ENCODE assay signal across 8 cellular contexts in genomic region chr5:88674262-88675158, GRCh38.
A peak's percentile ranks its signal among the peaks of the same experiment; 100 is the strongest.
DNase-seq lines count a peak whose midpoint lies in the region; ATAC-seq, FAIRE-seq and TF ChIP-seq lines count a peak whose summit lies in the region.

No MANE protein-coding gene starts in this region.

- no peak for FAIRE-seq in A549 (lab: Jason Lieb, UNC)

- H3K9me3 ChIP-seq in A549: no peaks in the 10 kb centered on the region

- peak; percentile 10 to 35; a peak in 3 of 6 replicates for ATAC-seq in A549
- ATAC-seq in HG02759 (IDR thresholded peaks at IDR 0.05; ENCODE audit: unreplicated experiment): peak; percentile 77
- peak; percentile 56 to 67 for ATAC-seq in activated T-cell treated with anti-CD3 and anti-CD28 coated beads, Interleukin-2, amount 50 U/mL, for 4 hours
- peak; percentile 54 for ATAC-seq in left ventricle myocardium superior
- ATAC-seq in sciatic nerve: peak; percentile 68

- DNase-seq in A549 (ENCODE audit: low read depth in 1 of 2, low spot score in 1 of 2) (no peak), NCI-H1930 (lab: John Stamatoyannopoulos, UW) (peak; percentile 42 to 60), left ventricle myocardium superior (no peak), sciatic nerve (ENCODE audit: low spot score) (peak; percentile 76), NCI-H1105 (lab: John Stamatoyannopoulos, UW) (no peak)
- DNase-seq in activated T-cell treated with anti-CD3 and anti-CD28 coated beads, Interleukin-2, amount 50 U/mL, for 4 hours: no peak

- CTCF ChIA-PET in A549 (lab: Yijun Ruan, JAX): interaction anchor here (1.8 kb wide), 1 partner anchor 14 kb away, joined by 5 read pairs; no protein-coding TSS in a partner anchor

- TF ChIP-seq CTCF in A549 (IDR thresholded peaks at IDR 0.05) (no peak), GM12875 (IDR thresholded peaks at IDR 0.05; ENCODE audit: borderline replicate concordance, insufficient read depth, low read depth, low read length) (no peak)

- peak overlapping the region; percentile 65 for H3K4me3 Mint-ChIP-seq in activated T-cell treated with anti-CD3 and anti-CD28 coated beads, Interleukin-2, amount 50 U/mL, for 4 hours

- no peak for TF ChIP-seq POLR2A in A549 (IDR thresholded peaks at IDR 0.05; ENCODE audit: low read length)

- H3K4me3 ChIP-seq in A549 (peak overlapping the region; percentile 31), GM12875 (ENCODE audit: low read depth, low read length) (peak overlapping the region; percentile 62)

- peaks cover 7% of the 10 kb centered on the region for H3K9me3 Mint-ChIP-seq in activated T-cell treated with anti-CD3 and anti-CD28 coated beads, Interleukin-2, amount 50 U/mL, for 4 hours

- H3K27me3 Mint-ChIP-seq in activated T-cell treated with anti-CD3 and anti-CD28 coated beads, Interleukin-2, amount 50 U/mL, for 4 hours (ENCODE audit: low read depth): peaks cover 89% of the 10 kb centered on the region

- H3K27ac ChIP-seq in A549: no peak overlapping the region

- WGBS in A549 (ENCODE audit: missing lambda C conversion rate): 41% methylated on average over 33 of the region's 87 CpGs

- H3K4me1 Mint-ChIP-seq in activated T-cell treated with anti-CD3 and anti-CD28 coated beads, Interleukin-2, amount 50 U/mL, for 4 hours (ENCODE audit: low read depth): peaks cover 16% of the 10 kb centered on the region

- POLR2A ChIA-PET in A549 (lab: Yijun Ruan, JAX): no interaction called here

- peak overlapping the region; percentile 69 for H3K4me2 ChIP-seq in A549

- peaks cover 2% of the 10 kb centered on the region for H3K36me3 Mint-ChIP-seq in activated T-cell treated with anti-CD3 and anti-CD28 coated beads, Interleukin-2, amount 50 U/mL, for 4 hours (ENCODE audit: insufficient read depth)

- no peak for TF ChIP-seq EP300 in A549 (IDR thresholded peaks at IDR 0.05)

- no peaks in the 10 kb centered on the region for H3K4me1 ChIP-seq in A549

- intact Hi-C loops in left ventricle myocardium superior (cut with micrococcal nuclease) (loop anchor here (10.0 kb wide), 1 partner anchor 540 kb away; no protein-coding TSS in a partner anchor), sciatic nerve (cut with DNase I) (loop anchor here (10.0 kb wide), 1 partner anchor 280 kb away; no protein-coding TSS in a partner anchor)

- TF ChIP-seq RAD21 in A549 (conservative IDR thresholded peaks at IDR 0.05 in 1 of 2, IDR thresholded peaks at IDR 0.05 in 1 of 2): no peak

TF ChIP-seq in A549, 52 proteins besides CTCF, POLR2A, EP300 and RAD21:
- TF ChIP-seq HOXB5 (CRISPR knock-in tag; IDR thresholded peaks at IDR 0.05) (no peak), MAX (IDR thresholded peaks at IDR 0.05) (0 out of 2 replicates have a peak, but pooled peaks have one; percentile 19)

Comparison
In these comparisons a context has a peak if more than half of its experiments do, and no peak if none do; other contexts are left out.
1. ATAC-seq: peak in every context shown above with its lines; median percentile 77 in HG02759; 68 in sciatic nerve; 62 in activated T-cell treated with anti-CD3 and anti-CD28 coated beads, Interleukin-2, amount 50 U/mL, for 4 hours; 54 in left ventricle myocardium superior; 22 in A549.
2. DNase-seq: peak in NCI-H1930 (2 of 2) and sciatic nerve (single experiment); none in A549 (0 of 2), activated T-cell treated with anti-CD3 and anti-CD28 coated beads, Interleukin-2, amount 50 U/mL, for 4 hours (single experiment), left ventricle myocardium superior (single experiment) and NCI-H1105 (single experiment).